Comparison of ENCODE assay signal across 22 cellular contexts in genomic region chr7:128359336-128359735, GRCh38. TPM values are rescaled to one million over a fixed set of nuclear protein-coding genes. Genes with fewer than 3 reads are reported as not detected.
DNase-seq lines count a peak whose midpoint lies in the region; ATAC-seq and TF ChIP-seq lines count a peak whose summit lies in the region.
"Had no signal": no experiment of that assay in that cellular context is flagged by ENCODE, and none has a peak within 500 bp of the region (broad histone marks: within the 10 kb centered on the region; RNA-seq: fewer than 3 reads in every experiment).

No MANE protein-coding gene starts in this region.

- H3K79me1 ChIP-seq in trophoblast cell (ENCODE audit: low read length), result peaks cover 53% of the 10 kb centered on the region

- peak overlapping the region; percentile 84 for H4K91ac ChIP-seq in trophoblast cell (ENCODE audit: low read depth, low read length)

- H2BK12ac ChIP-seq in trophoblast cell (ENCODE audit: low read length), result peak overlapping the region; percentile 98

- no peak for ATAC-seq in natural killer cell
- no peak for ATAC-seq in natural killer cell treated with Interleukin-12 subunit alpha and Interleukin-12 subunit beta and Interleukin-15 and Interleukin-18, amount 100 ng/mL, for 72 hours

- H3K36me3 Mint-ChIP-seq in natural killer cell (no peaks in the 10 kb centered on the region), nephron (ENCODE audit: low read depth) (no peaks in the 10 kb centered on the region)
- no peaks in the 10 kb centered on the region for H3K36me3 Mint-ChIP-seq in natural killer cell treated with Interleukin-12 subunit alpha and Interleukin-12 subunit beta and Interleukin-15 and Interleukin-18, amount 100 ng/mL, for 72 hours

- peak overlapping the region; percentile 72 for H4K8ac ChIP-seq in trophoblast cell (ENCODE audit: low read depth, low read length)

- no peak overlapping the region for H3K4me3 ChIP-seq in trophoblast cell (ENCODE audit: low read depth, low read length)
- H3K4me3 ChIP-seq: PC-9, SJSA1 had no signal

- H3K4me3 Mint-ChIP-seq in natural killer cell (peak overlapping the region; percentile 58), nephron (peak overlapping the region; percentile 73 to 83 (median 79))
- H3K4me3 Mint-ChIP-seq in natural killer cell treated with Interleukin-12 subunit alpha and Interleukin-12 subunit beta and Interleukin-15 and Interleukin-18, amount 100 ng/mL, for 72 hours, result no peak overlapping the region

- peak overlapping the region; percentile 64 for H3K4ac ChIP-seq in trophoblast cell (ENCODE audit: low read depth, low read length)

- H3K18ac ChIP-seq in trophoblast cell (ENCODE audit: low read length), result peak overlapping the region; percentile 78

- no peak overlapping the region for H3K27ac Mint-ChIP-seq in natural killer cell
- H3K27ac Mint-ChIP-seq in natural killer cell treated with Interleukin-12 subunit alpha and Interleukin-12 subunit beta and Interleukin-15 and Interleukin-18, amount 100 ng/mL, for 72 hours, result no peak overlapping the region
- no peak overlapping the region for H3K27ac Mint-ChIP-seq in nephron
- H3K27ac Mint-ChIP-seq: H9 had no signal

- no peak overlapping the region for H4K12ac ChIP-seq in trophoblast cell (ENCODE audit: low read depth, low read length)

- TF ChIP-seq CTCF in natural killer cell (IDR thresholded peaks at IDR 0.05) (no peak), RWPE1 (conservative IDR thresholded peaks at IDR 0.05; ENCODE audit: low read depth) (no peak), nephron (IDR thresholded peaks at IDR 0.05; ENCODE audit: unreplicated experiment in 3 of 3) (no peak)

- CTCF ChIA-PET in RWPE1 (lab: Yijun Ruan, JAX), result no interaction called here

- peaks cover 6 to 8% of the 10 kb centered on the region in 2 experiments for H3K36me3 ChIP-seq in trophoblast cell (ENCODE audit: control insufficient read depth in 1 of 2, insufficient read depth in 2 of 2, low read length in 2 of 2)
- H3K36me3 ChIP-seq: SJSA1 had no signal

- POLR2A ChIA-PET in RWPE1 (lab: Yijun Ruan, JAX; ENCODE audit: low non-redundant PET), result no interaction called here

- no peak overlapping the region for H3K4me2 ChIP-seq in trophoblast cell (ENCODE audit: low read length)

- peaks cover 9 to 17% of the 10 kb centered on the region in 2 donors for H3K4me1 Mint-ChIP-seq in natural killer cell
- H3K4me1 Mint-ChIP-seq in natural killer cell treated with Interleukin-12 subunit alpha and Interleukin-12 subunit beta and Interleukin-15 and Interleukin-18, amount 100 ng/mL, for 72 hours (ENCODE audit: low read depth in 2 of 2), result peaks cover 21 to 26% of the 10 kb centered on the region in 2 donors
- peaks cover 24% of the 10 kb centered on the region for H3K4me1 Mint-ChIP-seq in nephron

- H3K9me3 ChIP-seq in trophoblast cell (ENCODE audit: insufficient read depth, low read depth, low read length), result no peaks in the 10 kb centered on the region
- H3K9me3 ChIP-seq: SJSA1 had no signal

- H3K27ac ChIP-seq in RWPE1, result peak overlapping the region; percentile 63
- peak overlapping the region; percentile 93 for H3K27ac ChIP-seq in trophoblast cell (ENCODE audit: low read depth, low read length)
- H3K27ac ChIP-seq: PC-9, SJSA1 had no signal

- no CpG with 5 or more reads among the region's 12 CpGs for WGBS in trophoblast cell (ENCODE audit: extremely low coverage, insufficient coverage, insufficient read length)

- peaks cover 39 to 47% of the 10 kb centered on the region in 2 experiments for H3K4me1 ChIP-seq in trophoblast cell (ENCODE audit: control insufficient read depth in 1 of 2, insufficient read depth in 2 of 2, low read length in 2 of 2)

- peak overlapping the region; percentile 82 for H2BK120ac ChIP-seq in trophoblast cell (ENCODE audit: insufficient read depth, low read length, poor library complexity)

- no peaks in the 10 kb centered on the region for H3K27me3 ChIP-seq in trophoblast cell (ENCODE audit: insufficient read depth, low read length)

- peak overlapping the region; percentile 3 for H2AFZ ChIP-seq in trophoblast cell (ENCODE audit: insufficient read depth, low read length, poor library complexity)
- H2AFZ ChIP-seq: PC-9 had no signal

- no peak overlapping the region for H3K23ac ChIP-seq in trophoblast cell (ENCODE audit: low read length)

- H3K27me3 Mint-ChIP-seq in natural killer cell (ENCODE audit: low read depth in 2 of 2), result peaks cover 35 to 47% of the 10 kb centered on the region in 2 donors
- H3K27me3 Mint-ChIP-seq in natural killer cell treated with Interleukin-12 subunit alpha and Interleukin-12 subunit beta and Interleukin-15 and Interleukin-18, amount 100 ng/mL, for 72 hours, result peaks cover 27% of the 10 kb centered on the region in 2 donors
- H3K27me3 Mint-ChIP-seq in nephron (ENCODE audit: low read depth), result peaks cover 46% of the 10 kb centered on the region

- H2AK5ac ChIP-seq in trophoblast cell (ENCODE audit: low read length), result peak overlapping the region; percentile 43

- no peak for DNase-seq in natural killer cell
- no peak for DNase-seq in natural killer cell treated with Interleukin-12 subunit alpha and Interleukin-12 subunit beta and Interleukin-15 and Interleukin-18, amount 100 ng/mL, for 72 hours (ENCODE audit: low spot score)
- no peak for DNase-seq in RWPE1 (ENCODE audit: low spot score)
- no peak for DNase-seq in trophoblast cell
- no peak for DNase-seq in mucosa of gallbladder (ENCODE audit: low spot score)
- no peak for DNase-seq in AG08395 (ENCODE audit: low spot score)
- DNase-seq in T-helper 1 cell, result no peak
- DNase-seq: AML-193, DMS153, DND-41, H9, NCI-H1048, NCI-H1417, NCI-H1694, NCI-H2029 treated with DMSO at 0.1 percent for 48 hours, NCI-H526 treated with DMSO at 0.1 percent for 48 hours, PC-9, Right ventricle myocardium superior had no signal

- H3K9ac ChIP-seq in trophoblast cell (ENCODE audit: low read length), result no peak overlapping the region

- peaks cover 18% of the 10 kb centered on the region for H3K79me2 ChIP-seq in trophoblast cell (ENCODE audit: control insufficient read depth, insufficient read depth, low read length, poor library complexity)

- peak overlapping the region; percentile 80 for H2BK5ac ChIP-seq in trophoblast cell (ENCODE audit: low read depth, low read length, poor library complexity)

- intact Hi-C loops in natural killer cell (cut with micrococcal nuclease), result no loop called here

- no peaks in the 10 kb centered on the region for H3K9me3 Mint-ChIP-seq in natural killer cell
- no peaks in the 10 kb centered on the region for H3K9me3 Mint-ChIP-seq in natural killer cell treated with Interleukin-12 subunit alpha and Interleukin-12 subunit beta and Interleukin-15 and Interleukin-18, amount 100 ng/mL, for 72 hours
- H3K9me3 Mint-ChIP-seq in nephron, result no peaks in the 10 kb centered on the region

- H3K14ac ChIP-seq in trophoblast cell (ENCODE audit: low read length), result peak overlapping the region; percentile 83

RNA-seq across cellular contexts. Expression of gene PRRT4, which starts 2.2 kb away (rescaled TPM):
- under 1 TPM in 1 of 3 donors, not detected in 2; 0.42 TPM for total RNA-seq in natural killer cell
- not detected for total RNA-seq in natural killer cell treated with Interleukin-12 subunit alpha and Interleukin-12 subunit beta and Interleukin-15 and Interleukin-18, amount 100 ng/mL, for 72 hours
- polyA plus RNA-seq in trophoblast cell (2013), result 34.4 and 34.6 TPM in 2 replicates
- total RNA-seq in mucosa of gallbladder, result 0.63 TPM
- total RNA-seq: RPMI7951, SJSA1 had no signal
- polyA plus RNA-seq: AG04450 had no signal

RNA-seq across cellular contexts. Expression of gene RBM28, which starts 15.6 kb away (rescaled TPM):
- total RNA-seq in natural killer cell (10 to 100 TPM; 32.5 to 48.7 (median 48.5) TPM), mucosa of gallbladder (23.5 TPM)
- 10 to 100 TPM; 46.4 to 77.1 TPM for total RNA-seq in natural killer cell treated with Interleukin-12 subunit alpha and Interleukin-12 subunit beta and Interleukin-15 and Interleukin-18, amount 100 ng/mL, for 72 hours
- polyA plus RNA-seq in trophoblast cell (2013), result 35.4 and 35.8 TPM in 2 replicates

RNA-seq across cellular contexts. Expression of gene IMPDH1, which starts 50.4 kb away (rescaled TPM):
- 10 to 100 TPM; 77.8 to 94.1 (median 89.6) TPM for total RNA-seq in natural killer cell
- total RNA-seq in natural killer cell treated with Interleukin-12 subunit alpha and Interleukin-12 subunit beta and Interleukin-15 and Interleukin-18, amount 100 ng/mL, for 72 hours, result 10 to 100 TPM; 15.8 to 34.5 TPM
- 11.8 and 12.6 TPM in 2 replicates for polyA plus RNA-seq in trophoblast cell (2013)
- total RNA-seq in mucosa of gallbladder, result 18.6 TPM
